15 cellular contexts compared by ENCODE assay signal in the genomic region with DNA sequence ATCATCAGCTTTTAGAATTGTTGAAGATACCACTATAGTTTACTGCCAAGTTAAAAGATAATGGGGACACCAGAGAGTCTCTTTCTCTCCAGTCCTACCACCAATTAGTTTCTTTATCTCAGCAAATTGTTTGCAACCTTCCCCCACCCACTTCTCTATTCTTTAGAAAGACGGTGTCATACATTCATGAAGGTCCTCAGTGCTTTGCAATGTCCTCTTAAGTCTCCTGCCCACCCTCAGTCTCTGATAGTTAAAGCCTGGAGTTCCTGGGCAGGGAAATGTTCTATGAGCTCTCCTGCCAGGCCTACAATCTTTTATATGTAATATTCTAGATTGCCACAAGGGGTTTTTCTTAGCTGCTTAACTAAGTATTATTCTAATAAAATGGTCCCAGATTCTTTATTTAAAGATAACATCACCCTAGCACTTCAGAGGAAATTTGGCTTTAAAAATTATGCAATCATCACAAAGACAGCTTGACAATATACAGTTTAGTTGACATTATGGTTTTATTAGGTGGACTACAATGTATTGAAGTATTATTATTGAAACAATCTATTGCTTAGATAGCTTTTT.
"Had no signal": no experiment of that assay in that cellular context is flagged by ENCODE, and none has a peak within 500 bp of the region (broad histone marks: within the 10 kb centered on the region; RNA-seq: fewer than 3 reads in every experiment).

No MANE protein-coding gene starts in this region.

- H3K4me3 Mint-ChIP-seq: activated CD4-positive, alpha-beta memory T cell treated with anti-CD3 and anti-CD28 coated beads, Interleukin-2, amount 10 ng/mL, durations not matched to agents 7 days and 5 days; activated naive CD4-positive, alpha-beta T cell treated with anti-CD3 and anti-CD28 coated beads, Interleukin-2, amount 10 ng/mL, durations not matched to agents 7 days and 5 days; activated T-cell treated with anti-CD3 and anti-CD28 coated beads, Interleukin-2, amount 50 U/mL, for 24 hours; neural progenitor cell; stimulated activated effector memory CD8-positive, alpha-beta T cell treated with anti-CD3 and anti-CD28 coated beads, Interleukin-12 subunit alpha, Interleukin-12 subunit beta, amount 100 ng/mL, for 72 hours; WTC11 had no signal

- H3K4me2 ChIP-seq: neural progenitor cell had no signal

- H3K27ac Mint-ChIP-seq: activated CD4-positive, alpha-beta memory T cell treated with anti-CD3 and anti-CD28 coated beads, Interleukin-2, amount 10 ng/mL, durations not matched to agents 7 days and 5 days; activated naive CD4-positive, alpha-beta T cell treated with anti-CD3 and anti-CD28 coated beads, Interleukin-2, amount 10 ng/mL, durations not matched to agents 7 days and 5 days; activated T-cell treated with anti-CD3 and anti-CD28 coated beads, Interleukin-2, amount 50 U/mL, for 24 hours; neural progenitor cell; stimulated activated effector memory CD8-positive, alpha-beta T cell treated with anti-CD3 and anti-CD28 coated beads, Interleukin-12 subunit alpha, Interleukin-12 subunit beta, amount 100 ng/mL, for 72 hours; WTC11 had no signal

- H3K4me3 ChIP-seq: coronary artery, gastrocnemius medialis, lower lobe of right lung, neural progenitor cell, ovary, thoracic aorta had no signal

- H3K27ac ChIP-seq: coronary artery, gastrocnemius medialis, lower lobe of right lung, neural progenitor cell, ovary, thoracic aorta had no signal

- H3K4me1 ChIP-seq: gastrocnemius medialis, lower lobe of right lung had no signal

- H3K36me3 Mint-ChIP-seq: activated naive CD4-positive, alpha-beta T cell treated with anti-CD3 and anti-CD28 coated beads, Interleukin-2, amount 10 ng/mL, durations not matched to agents 7 days and 5 days; neural progenitor cell; stimulated activated effector memory CD8-positive, alpha-beta T cell treated with anti-CD3 and anti-CD28 coated beads, Interleukin-12 subunit alpha, Interleukin-12 subunit beta, amount 100 ng/mL, for 72 hours had no signal

- DNase-seq: activated CD4-positive, alpha-beta memory T cell treated with anti-CD3 and anti-CD28 coated beads, Interleukin-2, amount 10 ng/mL, durations not matched to agents 7 days and 5 days; activated CD4-positive, alpha-beta T cell treated with anti-CD3 and anti-CD28 coated beads for 4 hours; activated naive CD4-positive, alpha-beta T cell treated with anti-CD3 and anti-CD28 coated beads, Interleukin-2, amount 10 ng/mL, durations not matched to agents 7 days and 5 days; activated T-cell treated with anti-CD3 and anti-CD28 coated beads, Interleukin-2, amount 50 U/mL, for 24 hours; effector CD4-positive, alpha-beta T cell; gastrocnemius medialis; left cardiac atrium; lower lobe of right lung; midbrain; ovary had no signal

- H3K36me3 ChIP-seq: gastrocnemius medialis, lower lobe of right lung, neural progenitor cell, ovary, thoracic aorta had no signal

- H3K9me3 ChIP-seq: gastrocnemius medialis, lower lobe of right lung, ovary, thoracic aorta had no signal

- ATAC-seq: gastrocnemius medialis; left cardiac atrium; lower lobe of right lung; stimulated activated effector memory CD8-positive, alpha-beta T cell treated with anti-CD3 and anti-CD28 coated beads, Interleukin-12 subunit alpha, Interleukin-12 subunit beta, amount 100 ng/mL, for 72 hours; WTC11 had no signal

- H3K27me3 ChIP-seq: gastrocnemius medialis, neural progenitor cell, ovary had no signal

- H3K4me1 Mint-ChIP-seq: activated CD4-positive, alpha-beta memory T cell treated with anti-CD3 and anti-CD28 coated beads, Interleukin-2, amount 10 ng/mL, durations not matched to agents 7 days and 5 days; activated naive CD4-positive, alpha-beta T cell treated with anti-CD3 and anti-CD28 coated beads, Interleukin-2, amount 10 ng/mL, durations not matched to agents 7 days and 5 days; stimulated activated effector memory CD8-positive, alpha-beta T cell treated with anti-CD3 and anti-CD28 coated beads, Interleukin-12 subunit alpha, Interleukin-12 subunit beta, amount 100 ng/mL, for 72 hours had no signal

- H3K27me3 Mint-ChIP-seq: activated CD4-positive, alpha-beta memory T cell treated with anti-CD3 and anti-CD28 coated beads, Interleukin-2, amount 10 ng/mL, durations not matched to agents 7 days and 5 days; activated naive CD4-positive, alpha-beta T cell treated with anti-CD3 and anti-CD28 coated beads, Interleukin-2, amount 10 ng/mL, durations not matched to agents 7 days and 5 days; activated T-cell treated with anti-CD3 and anti-CD28 coated beads, Interleukin-2, amount 50 U/mL, for 24 hours had no signal
